ENCODE assay signal across 1 cellular context in the genomic region with DNA sequence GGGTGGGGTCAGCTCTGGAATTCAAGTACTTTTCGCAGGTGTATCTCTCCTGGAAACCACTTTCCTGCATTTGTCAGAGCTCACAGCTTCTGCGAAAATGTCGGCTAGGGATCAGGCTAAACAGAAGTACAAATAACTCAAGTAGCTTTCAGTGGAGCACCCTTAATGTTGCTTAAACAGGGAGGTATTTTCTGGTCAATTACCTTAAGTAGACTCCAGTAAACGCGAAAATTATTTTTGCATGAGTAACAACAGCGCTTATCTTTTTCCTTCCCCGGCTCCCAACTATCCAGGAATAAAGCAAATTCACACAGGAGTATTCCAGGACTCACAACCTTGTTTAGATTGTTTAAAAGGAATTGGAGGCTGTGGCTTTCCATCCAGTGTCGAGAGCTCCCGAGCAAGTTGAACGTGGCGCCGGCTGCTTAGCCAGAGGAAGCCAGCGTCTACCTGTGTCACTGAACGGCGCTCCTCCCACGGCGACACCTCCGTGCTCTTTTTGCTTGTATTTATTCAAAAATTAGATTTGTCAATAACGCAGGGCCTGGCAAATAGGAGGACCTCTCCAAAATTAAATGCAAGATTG.
TF ChIP-seq lines count a peak whose summit lies in the region.

No MANE protein-coding gene starts in this region.

TF ChIP-seq in HEK293, 187 proteins besides CTCF, POLR2A, EP300 and RAD21 (continued from another document):
- TF ChIP-seq IKZF3 (tag by site-specific recombination; IDR thresholded peaks at IDR 0.05) (0 out of 2 replicates have a peak, but pooled peaks have one; percentile 23), ZNF121 (tag by site-specific recombination; IDR thresholded peaks at IDR 0.05) (no peak), ZEB2 (tag by site-specific recombination; IDR thresholded peaks at IDR 0.05) (no peak)
- TF ChIP-seq, protein P1, sequence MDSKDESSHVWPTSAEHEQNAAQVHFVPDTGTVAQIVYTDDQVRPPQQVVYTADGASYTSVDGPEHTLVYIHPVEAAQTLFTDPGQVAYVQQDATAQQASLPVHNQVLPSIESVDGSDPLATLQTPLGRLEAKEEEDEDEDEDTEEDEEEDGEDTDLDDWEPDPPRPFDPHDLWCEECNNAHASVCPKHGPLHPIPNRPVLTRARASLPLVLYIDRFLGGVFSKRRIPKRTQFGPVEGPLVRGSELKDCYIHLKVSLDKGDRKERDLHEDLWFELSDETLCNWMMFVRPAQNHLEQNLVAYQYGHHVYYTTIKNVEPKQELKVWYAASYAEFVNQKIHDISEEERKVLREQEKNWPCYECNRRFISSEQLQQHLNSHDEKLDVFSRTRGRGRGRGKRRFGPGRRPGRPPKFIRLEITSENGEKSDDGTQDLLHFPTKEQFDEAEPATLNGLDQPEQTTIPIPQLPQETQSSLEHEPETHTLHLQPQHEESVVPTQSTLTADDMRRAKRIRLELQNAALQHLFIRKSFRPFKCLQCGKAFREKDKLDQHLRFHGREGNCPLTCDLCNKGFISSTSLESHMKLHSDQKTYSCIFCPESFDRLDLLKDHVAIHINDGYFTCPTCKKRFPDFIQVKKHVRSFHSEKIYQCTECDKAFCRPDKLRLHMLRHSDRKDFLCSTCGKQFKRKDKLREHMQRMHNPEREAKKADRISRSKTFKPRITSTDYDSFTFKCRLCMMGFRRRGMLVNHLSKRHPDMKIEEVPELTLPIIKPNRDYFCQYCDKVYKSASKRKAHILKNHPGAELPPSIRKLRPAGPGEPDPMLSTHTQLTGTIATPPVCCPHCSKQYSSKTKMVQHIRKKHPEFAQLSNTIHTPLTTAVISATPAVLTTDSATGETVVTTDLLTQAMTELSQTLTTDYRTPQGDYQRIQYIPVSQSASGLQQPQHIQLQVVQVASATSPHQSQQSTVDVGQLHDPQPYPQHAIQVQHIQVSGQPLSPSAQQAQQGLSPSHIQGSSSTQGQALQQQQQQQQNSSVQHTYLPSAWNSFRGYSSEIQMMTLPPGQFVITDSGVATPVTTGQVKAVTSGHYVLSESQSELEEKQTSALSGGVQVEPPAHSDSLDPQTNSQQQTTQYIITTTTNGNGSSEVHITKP (tag by site-specific recombination; IDR thresholded peaks at IDR 0.05), result no peak
TF ChIP-seq in HEK293: peak in this region for 7.
